16 cellular contexts compared by ENCODE assay signal in genomic region chr3:66010348-66011097, GRCh38. TPM values are rescaled to one million over a fixed set of nuclear protein-coding genes. Genes with fewer than 3 reads are reported as not detected.
DNase-seq lines count a peak whose midpoint lies in the region; ATAC-seq and TF ChIP-seq lines count a peak whose summit lies in the region.
"Had no signal": no experiment of that assay in that cellular context is flagged by ENCODE, and none has a peak within 500 bp of the region (broad histone marks: within the 10 kb centered on the region; RNA-seq: fewer than 3 reads in every experiment).

No MANE protein-coding gene starts in this region.

- ATAC-seq in WTC11 (peak; percentile 74), HG03039 (IDR thresholded peaks at IDR 0.05; ENCODE audit: unreplicated experiment) (no peak)
- ATAC-seq: activated T-helper 17 cell treated with anti-CD3 and anti-CD28 coated beads, Interleukin-2, amount 50 U/mL, for 72 hours had no signal

- peaks cover 38% of the 10 kb centered on the region for H3K79me1 ChIP-seq in mesenchymal stem cell (replicated peaks; ENCODE audit: low read length, poor library complexity, severe bottlenecking)

- H3K4me3 ChIP-seq in HUES64 (ENCODE audit: low read length) (no peak overlapping the region), iPS-18a (ENCODE audit: low read length) (peak overlapping the region; percentile 11), suprapubic skin (no peak overlapping the region), mesenchymal stem cell (ENCODE audit: insufficient read depth in 1 of 2, low read depth in 1 of 2, low read length in 2 of 2) (no peak overlapping the region)
- H3K4me3 ChIP-seq: thoracic aorta had no signal

- TF ChIP-seq CTCF in WTC11 (IDR thresholded peaks at IDR 0.05) (no peak), suprapubic skin (IDR thresholded peaks at IDR 0.05) (no peak)

- no peak overlapping the region for H2BK120ac ChIP-seq in mesenchymal stem cell (ENCODE audit: low read depth, low read length)

- H2AK5ac ChIP-seq in mesenchymal stem cell (ENCODE audit: low read length, severe bottlenecking), result no peak overlapping the region

- H3K4me2 ChIP-seq in mesenchymal stem cell (ENCODE audit: low read length, poor library complexity, severe bottlenecking), result no peak overlapping the region

- H3K9ac ChIP-seq in HUES64 (ENCODE audit: low read depth, low read length) (peak overlapping the region; percentile 14; the same call in 1 of the 2 replicates), iPS-18a (ENCODE audit: low read length) (no peak overlapping the region), mesenchymal stem cell (ENCODE audit: low read length) (no peak overlapping the region)

- H3K27ac ChIP-seq in HUES64 (ENCODE audit: low read depth, low read length) (peak overlapping the region; percentile 51), iPS-18a (ENCODE audit: low read length) (no peak overlapping the region), suprapubic skin (peak overlapping the region; percentile 50), mesenchymal stem cell (ENCODE audit: low read length, poor library complexity, severe bottlenecking) (no peak overlapping the region)
- H3K27ac ChIP-seq: thoracic aorta had no signal

- H3K4me1 Mint-ChIP-seq in WTC11, result peaks cover 37% of the 10 kb centered on the region
- H3K4me1 Mint-ChIP-seq: activated CD4-positive, alpha-beta memory T cell treated with anti-CD3 and anti-CD28 coated beads, Interleukin-2, amount 10 ng/mL, durations not matched to agents 7 days and 5 days; activated T-helper 17 cell treated with anti-CD3 and anti-CD28 coated beads, Interleukin-2, amount 50 U/mL, for 72 hours had no signal

- POLR2A ChIA-PET in WTC11 (lab: Charles Lee), result no interaction called here

- H3K4me1 ChIP-seq in HUES64 (ENCODE audit: insufficient read depth, low read length) (peaks cover 30% of the 10 kb centered on the region), iPS-18a (ENCODE audit: control insufficient read depth, low read depth, low read length) (peaks cover 19% of the 10 kb centered on the region), suprapubic skin (peaks cover 15% of the 10 kb centered on the region), mesenchymal stem cell (ENCODE audit: control insufficient read depth, insufficient read depth, low read depth, low read length) (peaks cover 2% of the 10 kb centered on the region)

- no peak for TF ChIP-seq EP300 in suprapubic skin (IDR thresholded peaks at IDR 0.05)

- H4K8ac ChIP-seq in mesenchymal stem cell (ENCODE audit: low read length), result no peak overlapping the region

- TF ChIP-seq POLR2A in suprapubic skin (IDR thresholded peaks at IDR 0.05), result no peak

- no peak overlapping the region for H3K23ac ChIP-seq in mesenchymal stem cell (ENCODE audit: low read length in 2 of 2)

- no peaks in the 10 kb centered on the region for H3K27me3 Mint-ChIP-seq in WTC11 (ENCODE audit: low read depth)
- H3K27me3 Mint-ChIP-seq: activated CD4-positive, alpha-beta memory T cell treated with anti-CD3 and anti-CD28 coated beads, Interleukin-2, amount 10 ng/mL, durations not matched to agents 7 days and 5 days had no signal

- DNase-seq in WTC11 (ENCODE audit: low spot score), result no peak
- no peak for DNase-seq in suprapubic skin (ENCODE audit: low spot score in 2 of 2)
- DNase-seq in mesenchymal stem cell, result no peak
- DNase-seq in ureter (ENCODE audit: low spot score), result no peak
- DNase-seq: activated CD4-positive, alpha-beta memory T cell treated with anti-CD3 and anti-CD28 coated beads, Interleukin-2, amount 10 ng/mL, durations not matched to agents 7 days and 5 days; anterior cingulate cortex; C1 segment of cervical spinal cord; DND-41; NCI-H2081 treated with DMSO at 0.1 percent for 48 hours; NK-92 treated with Interleukin-12 subunit alpha and Interleukin-12 subunit beta, amount 100 ng/mL, for 24 hours; posterior cingulate gyrus had no signal

- no peak overlapping the region for H2AFZ ChIP-seq in mesenchymal stem cell (ENCODE audit: low read depth, low read length)

- WGBS in HUES64, result 82% methylated on average over 6 of the region's 6 CpGs
- 63% methylated on average over 6 of the region's 6 CpGs for WGBS in suprapubic skin
- WGBS in mesenchymal stem cell, result 93% methylated on average over 4 of the region's 6 CpGs

- H2BK15ac ChIP-seq in mesenchymal stem cell (ENCODE audit: low read depth, poor library complexity, severe bottlenecking), result no peak overlapping the region

- no peak overlapping the region for H2BK12ac ChIP-seq in mesenchymal stem cell (ENCODE audit: low read length in 2 of 2)

- no peak overlapping the region for H3K4me3 Mint-ChIP-seq in WTC11
- H3K4me3 Mint-ChIP-seq: activated CD4-positive, alpha-beta memory T cell treated with anti-CD3 and anti-CD28 coated beads, Interleukin-2, amount 10 ng/mL, durations not matched to agents 7 days and 5 days; activated T-helper 17 cell treated with anti-CD3 and anti-CD28 coated beads, Interleukin-2, amount 50 U/mL, for 72 hours had no signal

- no peaks in the 10 kb centered on the region for H3K36me3 Mint-ChIP-seq in WTC11

- H3K36me3 ChIP-seq in HUES64 (ENCODE audit: insufficient read depth, low read length) (no peaks in the 10 kb centered on the region), iPS-18a (ENCODE audit: control insufficient read depth, low read depth, low read length) (no peaks in the 10 kb centered on the region), suprapubic skin (no peaks in the 10 kb centered on the region), mesenchymal stem cell (ENCODE audit: control insufficient read depth in 1 of 2, insufficient read depth in 2 of 2, low read depth in 1 of 2, low read length in 2 of 2) (no peaks in the 10 kb centered on the region)
- H3K36me3 ChIP-seq: thoracic aorta had no signal

- H3K4ac ChIP-seq in mesenchymal stem cell (ENCODE audit: low read depth in 1 of 2, low read length in 2 of 2), result no peak overlapping the region

- H3K27me3 ChIP-seq in HUES64 (ENCODE audit: insufficient read depth, low read length) (no peaks in the 10 kb centered on the region), iPS-18a (ENCODE audit: control insufficient read depth, insufficient read depth, low read length) (no peaks in the 10 kb centered on the region), suprapubic skin (no peaks in the 10 kb centered on the region), mesenchymal stem cell (ENCODE audit: control insufficient read depth in 1 of 2, insufficient read depth in 1 of 2, low read length in 2 of 2) (no peaks in the 10 kb centered on the region)

- no peak overlapping the region for H3K14ac ChIP-seq in mesenchymal stem cell (ENCODE audit: low read length in 2 of 2)

- H4K91ac ChIP-seq in mesenchymal stem cell (ENCODE audit: low read length), result no peak overlapping the region

- H3K9me3 ChIP-seq in HUES64 (ENCODE audit: insufficient read depth, low read depth, low read length) (no peaks in the 10 kb centered on the region), iPS-18a (ENCODE audit: control insufficient read depth, low read depth, low read length) (no peaks in the 10 kb centered on the region), suprapubic skin (no peaks in the 10 kb centered on the region), mesenchymal stem cell (ENCODE audit: control insufficient read depth, low read length) (no peaks in the 10 kb centered on the region)
- H3K9me3 ChIP-seq: thoracic aorta had no signal

- no peaks in the 10 kb centered on the region for H3K9me3 Mint-ChIP-seq in WTC11
- H3K9me3 Mint-ChIP-seq: activated CD4-positive, alpha-beta memory T cell treated with anti-CD3 and anti-CD28 coated beads, Interleukin-2, amount 10 ng/mL, durations not matched to agents 7 days and 5 days had no signal

- CTCF ChIA-PET in WTC11 (lab: Charles Lee), result interaction anchor here (0.6 to 0.8 kb wide), 2 partner anchors 14 to 15 kb away, joined by 3 to 6 read pairs; no protein-coding TSS in a partner anchor

- H3K27ac Mint-ChIP-seq in WTC11, result peak overlapping the region; percentile 88
- H3K27ac Mint-ChIP-seq: activated CD4-positive, alpha-beta memory T cell treated with anti-CD3 and anti-CD28 coated beads, Interleukin-2, amount 10 ng/mL, durations not matched to agents 7 days and 5 days; activated T-helper 17 cell treated with anti-CD3 and anti-CD28 coated beads, Interleukin-2, amount 50 U/mL, for 72 hours had no signal

- H2BK5ac ChIP-seq in mesenchymal stem cell (ENCODE audit: low read depth, low read length, poor library complexity, severe bottlenecking), result no peak overlapping the region

- H3K18ac ChIP-seq in mesenchymal stem cell (ENCODE audit: low read depth in 1 of 2, low read length in 2 of 2), result no peak overlapping the region

TF ChIP-seq in WTC11, 78 proteins besides CTCF, POLR2A, EP300 and RAD21 (continues in another document):
- TF ChIP-seq MLX (CRISPR knock-in tag; IDR thresholded peaks at IDR 0.05) (no peak), AR (CRISPR knock-in tag; IDR thresholded peaks at IDR 0.05) (0 out of 2 replicates have a peak, but pooled peaks have one; percentile 17), TP53 (CRISPR knock-in tag; IDR thresholded peaks at IDR 0.05) (no peak)

RNA-seq across cellular contexts. Expression of gene MAGI1, which starts 28.2 kb away (rescaled TPM):
- 35.9 TPM for polyA plus RNA-seq in HUES64 (2013, experiment 1 of 2)
- 37.1 TPM for polyA plus RNA-seq in HUES64 (2013, experiment 2 of 2)
- total RNA-seq in WTC11 (2021), result 53.0 to 58.2 TPM (median 54.1 TPM) in 3 replicates
- 10 to 100 TPM; 37.9 to 71.5 (median 48.6) TPM for total RNA-seq in suprapubic skin
- 5.9 TPM for polyA plus RNA-seq in mesenchymal stem cell (2013, experiment 1 of 2)
- polyA plus RNA-seq in mesenchymal stem cell (2013, experiment 2 of 2), result 5.6 TPM
- 45.5 TPM for total RNA-seq in ureter

Comparison
In these comparisons a context has a peak if more than half of its experiments do, and no peak if none do; other contexts are left out.
1. H3K27ac ChIP-seq: peak in HUES64 (single experiment) and suprapubic skin (single experiment); none in iPS-18a (single experiment) and mesenchymal stem cell (single experiment).